In genomic region chr20:45545754-45546453, GRCh38 we compare ENCODE assay signal across 8 cellular contexts. TPM values are rescaled to one million over a fixed set of nuclear protein-coding genes. Genes with fewer than 3 reads are reported as not detected.
DNase-seq lines count a peak whose midpoint lies in the region; ATAC-seq and TF ChIP-seq lines count a peak whose summit lies in the region.

No MANE protein-coding gene starts in this region.

- peak; percentile 75 for TF ChIP-seq CTCF in chondrocyte (IDR thresholded peaks at IDR 0.05)
- TF ChIP-seq CTCF in neural cell (IDR thresholded peaks at IDR 0.05; ENCODE audit: poor library complexity, severe bottlenecking) = peak; percentile 55
- TF ChIP-seq CTCF in prostate gland (IDR thresholded peaks at IDR 0.05) = peak in 2 of 4 experiments; percentile 39 to 42

- DNase-seq in EL (peak; percentile 22), Karpas-422 (peak; percentile 56), chondrocyte (ENCODE audit: low spot score) (no peak), prostate gland (ENCODE audit: low spot score) (no peak), NCI-H187 treated with DMSO at 0.1 percent for 48 hours (lab: John Stamatoyannopoulos, UW) (no peak), NCI-H1436 treated with DMSO at 0.1 percent for 48 hours (lab: John Stamatoyannopoulos, UW) (no peak)
- DNase-seq in activated CD4-positive, alpha-beta T cell treated with anti-CD3 and anti-CD28 coated beads for 36 hours = no peak

- H3K27ac Mint-ChIP-seq in chondrocyte (ENCODE audit: unreplicated experiment) = no peak overlapping the region
- no peak overlapping the region for H3K27ac Mint-ChIP-seq in activated CD4-positive, alpha-beta T cell treated with anti-CD3 and anti-CD28 coated beads for 36 hours

- H3K4me1 ChIP-seq in Karpas-422 (ENCODE audit: low read length) (no peaks in the 10 kb centered on the region), prostate gland (replicated peaks) (no peaks in the 10 kb centered on the region)

- intact Hi-C loops in prostate gland (cut with DNase I) = no loop called here
- intact Hi-C loops in activated CD4-positive, alpha-beta T cell treated with anti-CD3 and anti-CD28 coated beads for 36 hours (cut with DNase I, micrococcal nuclease) = loop anchor here (1.0 to 2.0 kb wide), 2 partner anchors 225 kb away; no protein-coding TSS in a partner anchor

- H4K20me1 ChIP-seq in Karpas-422 (ENCODE audit: insufficient read depth, low read depth, low read length) (no peaks in the 10 kb centered on the region), neural cell (ENCODE audit: insufficient read depth) (no peaks in the 10 kb centered on the region)

- TF ChIP-seq POLR2A in prostate gland (IDR thresholded peaks at IDR 0.05) = no peak

- H3K4me3 ChIP-seq in Karpas-422 (ENCODE audit: low read length) (no peak overlapping the region), neural cell (ENCODE audit: low read length) (no peak overlapping the region), prostate gland (no peak overlapping the region)

- peak; percentile 56 for TF ChIP-seq RAD21 in neural cell (conservative IDR thresholded peaks at IDR 0.05)

- H3F3A ChIP-seq in neural cell (ENCODE audit: insufficient read depth, low read length, poor library complexity, severe bottlenecking) = no peaks in the 10 kb centered on the region

- H3K9me3 ChIP-seq in Karpas-422 (ENCODE audit: low read length) (no peaks in the 10 kb centered on the region; the same call in 1 of the 2 replicates), neural cell (ENCODE audit: low read length) (no peaks in the 10 kb centered on the region), prostate gland (no peaks in the 10 kb centered on the region)

- H2AFZ ChIP-seq in Karpas-422 (ENCODE audit: low read length) (no peak overlapping the region), neural cell (ENCODE audit: low read depth, low read length) (no peak overlapping the region)

- POLR2A ChIA-PET in activated CD4-positive, alpha-beta T cell treated with anti-CD3 and anti-CD28 coated beads for 36 hours (lab: Charles Lee) = no interaction called here

- H3K4me3 Mint-ChIP-seq in chondrocyte (ENCODE audit: unreplicated experiment) = no peak overlapping the region
- H3K4me3 Mint-ChIP-seq in activated CD4-positive, alpha-beta T cell treated with anti-CD3 and anti-CD28 coated beads for 36 hours = no peak overlapping the region

- no peak overlapping the region for H3K9ac ChIP-seq in Karpas-422 (ENCODE audit: low read length)
- H3K9ac ChIP-seq in neural cell (ENCODE audit: low read length) = no peak overlapping the region

- no peaks in the 10 kb centered on the region for H3K36me3 ChIP-seq in Karpas-422 (ENCODE audit: insufficient read depth, low read length)
- H3K36me3 ChIP-seq in neural cell (ENCODE audit: insufficient read depth, low read length) = no peaks in the 10 kb centered on the region
- H3K36me3 ChIP-seq in prostate gland = no peaks in the 10 kb centered on the region

- H3K36me3 Mint-ChIP-seq in chondrocyte (ENCODE audit: low read depth) = no peaks in the 10 kb centered on the region
- H3K36me3 Mint-ChIP-seq in activated CD4-positive, alpha-beta T cell treated with anti-CD3 and anti-CD28 coated beads for 36 hours (ENCODE audit: low read depth) = no peaks in the 10 kb centered on the region

- H3K79me2 ChIP-seq in Karpas-422 (ENCODE audit: low read length) (no peaks in the 10 kb centered on the region), neural cell (replicated peaks; ENCODE audit: insufficient read depth, low read length) (no peaks in the 10 kb centered on the region)

- no peak overlapping the region for H3K4me2 ChIP-seq in Karpas-422 (ENCODE audit: low read depth, low read length, poor library complexity, severe bottlenecking)
- no peak overlapping the region for H3K4me2 ChIP-seq in neural cell (ENCODE audit: low read length)

- 10% methylated on average over 5 of the region's 5 CpGs for WGBS in prostate gland

- H3K27me3 Mint-ChIP-seq in chondrocyte (ENCODE audit: low read depth) = peaks cover 43% of the 10 kb centered on the region
- peaks cover 36% of the 10 kb centered on the region for H3K27me3 Mint-ChIP-seq in activated CD4-positive, alpha-beta T cell treated with anti-CD3 and anti-CD28 coated beads for 36 hours

- no peak for ATAC-seq in activated CD4-positive, alpha-beta T cell treated with anti-CD3 and anti-CD28 coated beads for 36 hours

- H3K27ac ChIP-seq in Karpas-422 (ENCODE audit: low read length) (no peak overlapping the region), neural cell (ENCODE audit: low read length) (no peak overlapping the region), prostate gland (no peak overlapping the region)

- TF ChIP-seq EP300 in neural cell (conservative IDR thresholded peaks at IDR 0.05; ENCODE audit: poor library complexity, severe bottlenecking) = no peak

- CTCF ChIA-PET in activated CD4-positive, alpha-beta T cell treated with anti-CD3 and anti-CD28 coated beads for 36 hours (lab: Charles Lee) = no interaction called here

- H3K27me3 ChIP-seq in Karpas-422 (ENCODE audit: low read length) = no peaks in the 10 kb centered on the region
- no peaks in the 10 kb centered on the region for H3K27me3 ChIP-seq in neural cell (ENCODE audit: insufficient read depth, low read depth, low read length)
- no peaks in the 10 kb centered on the region for H3K27me3 ChIP-seq in prostate gland (replicated peaks; ENCODE audit: insufficient read depth)

- H3K4me1 Mint-ChIP-seq in chondrocyte (ENCODE audit: low read depth) = no peaks in the 10 kb centered on the region
- no peaks in the 10 kb centered on the region for H3K4me1 Mint-ChIP-seq in activated CD4-positive, alpha-beta T cell treated with anti-CD3 and anti-CD28 coated beads for 36 hours

- H3K9me3 Mint-ChIP-seq in chondrocyte (ENCODE audit: low read depth) = no peaks in the 10 kb centered on the region
- H3K9me3 Mint-ChIP-seq in activated CD4-positive, alpha-beta T cell treated with anti-CD3 and anti-CD28 coated beads for 36 hours (ENCODE audit: low read depth) = no peaks in the 10 kb centered on the region

- no peaks in the 10 kb centered on the region for H3K9me2 ChIP-seq in Karpas-422 (replicated peaks; ENCODE audit: insufficient read depth, low read length)
- H3K9me2 ChIP-seq in neural cell (ENCODE audit: insufficient read depth, low read length) = no peaks in the 10 kb centered on the region

TF ChIP-seq in neural cell, 6 proteins besides CTCF, POLR2A, EP300 and RAD21:
- TF ChIP-seq EZH2 (IDR thresholded peaks at IDR 0.05; ENCODE audit: borderline replicate concordance, insufficient read depth, low read length, poor library complexity, severe bottlenecking) (no peak), SMC3 (conservative IDR thresholded peaks at IDR 0.05; ENCODE audit: poor library complexity) (peak; percentile 44)
TF ChIP-seq in neural cell: peak in this region for 1.

RNA-seq across cellular contexts. Expression of gene EPPIN, which starts 1.3 kb away (rescaled TPM):
- not detected in 2 replicates for total RNA-seq in Karpas-422 (2014; rRNA removed; shearing (Covaris generic); ENCODE audit: low replicate concordance)
- total RNA-seq in chondrocyte (not detected in 3 replicates), prostate gland (100 to 1,000 TPM in 1 of 2 donors, not detected in 1; 137 TPM)
- not detected in 2 replicates for polyA plus RNA-seq in neural cell
- polyA minus RNA-seq in neural cell = not detected in 2 replicates
- not detected for total RNA-seq in activated CD4-positive, alpha-beta T cell treated with anti-CD3 and anti-CD28 coated beads for 36 hours

RNA-seq across cellular contexts. Expression of gene WFDC6, which starts 6.6 kb away (rescaled TPM):
- not detected in 2 replicates for total RNA-seq in Karpas-422 (2014; rRNA removed; shearing (Covaris generic); ENCODE audit: low replicate concordance)
- total RNA-seq in chondrocyte = not detected in 3 replicates
- not detected in 2 replicates for polyA plus RNA-seq in neural cell
- not detected in 2 replicates for polyA minus RNA-seq in neural cell
- 10 to 100 TPM in 1 of 2 donors, not detected in 1; 34.8 TPM for total RNA-seq in prostate gland
- not detected for total RNA-seq in activated CD4-positive, alpha-beta T cell treated with anti-CD3 and anti-CD28 coated beads for 36 hours

RNA-seq across cellular contexts. Expression of gene SPINT3, which starts 30.5 kb away (rescaled TPM):
- total RNA-seq in Karpas-422 (2014; rRNA removed; shearing (Covaris generic); ENCODE audit: low replicate concordance) = not detected in 2 replicates
- total RNA-seq in chondrocyte (not detected in 3 replicates), prostate gland (not detected)
- not detected in 2 replicates for polyA plus RNA-seq in neural cell
- polyA minus RNA-seq in neural cell = not detected in 2 replicates
- not detected for total RNA-seq in activated CD4-positive, alpha-beta T cell treated with anti-CD3 and anti-CD28 coated beads for 36 hours

RNA-seq across cellular contexts. Expression of gene WFDC8, which starts 33.2 kb away (rescaled TPM):
- not detected in 2 replicates for total RNA-seq in Karpas-422 (2014; rRNA removed; shearing (Covaris generic); ENCODE audit: low replicate concordance)
- total RNA-seq in chondrocyte (not detected in 3 replicates), prostate gland (not detected)
- polyA plus RNA-seq in neural cell = not detected in 2 replicates
- polyA minus RNA-seq in neural cell = not detected in 2 replicates
- total RNA-seq in activated CD4-positive, alpha-beta T cell treated with anti-CD3 and anti-CD28 coated beads for 36 hours = not detected

Comparison
In these comparisons a context has a peak if more than half of its experiments do, and no peak if none do; other contexts are left out.
1. DNase-seq: peak in EL (single experiment) and Karpas-422 (single experiment); none in chondrocyte (single experiment), prostate gland (single experiment), activated CD4-positive, alpha-beta T cell treated with anti-CD3 and anti-CD28 coated beads for 36 hours (single experiment), NCI-H187 treated with DMSO at 0.1 percent for 48 hours (single experiment) and NCI-H1436 treated with DMSO at 0.1 percent for 48 hours (single experiment).